ENCODE assay signal across 17 cellular contexts in the genomic region with DNA sequence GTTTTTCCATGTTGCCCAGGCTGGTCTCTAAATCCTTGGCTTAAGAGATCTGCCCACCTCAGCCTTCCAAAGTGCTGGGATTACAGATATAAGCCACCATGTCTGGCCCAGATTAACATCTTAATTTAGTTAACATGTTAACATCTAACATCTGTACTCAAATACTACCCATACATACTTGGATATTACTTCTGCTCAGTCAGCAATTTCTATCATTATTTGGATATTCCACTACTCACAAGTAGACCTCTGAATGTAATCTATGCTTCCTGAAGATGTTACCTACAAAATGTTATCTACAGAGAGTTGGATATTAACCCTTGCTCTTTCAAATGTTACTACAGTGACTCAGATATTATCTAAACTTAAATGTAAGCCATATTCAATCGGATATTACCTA. TPM values are rescaled to one million over a fixed set of nuclear protein-coding genes. Genes with fewer than 3 reads are reported as not detected.
DNase-seq lines count a peak whose midpoint lies in the region; ATAC-seq and TF ChIP-seq lines count a peak whose summit lies in the region.
"Had no signal": no experiment of that assay in that cellular context is flagged by ENCODE, and none has a peak within 500 bp of the region (broad histone marks: within the 10 kb centered on the region; RNA-seq: fewer than 3 reads in every experiment).

No MANE protein-coding gene starts in this region.

- H3K9me3 ChIP-seq in SK-N-SH (no peaks in the 10 kb centered on the region), endodermal cell (ENCODE audit: control insufficient read depth, low read length) (no peaks in the 10 kb centered on the region)

- no peaks in the 10 kb centered on the region for H3K9me3 Mint-ChIP-seq in endodermal cell
- H3K9me3 Mint-ChIP-seq: CD8-positive, alpha-beta T cell; H9 had no signal

- H3K4me1 ChIP-seq in SK-N-SH (ENCODE audit: control insufficient read depth in 1 of 2, insufficient read depth in 2 of 2, low read depth in 1 of 2, low read length in 1 of 2) = peaks cover 0 to 9% of the 10 kb centered on the region in 2 experiments; a peak in 1 of 4 replicates
- peaks cover 20% of the 10 kb centered on the region for H3K4me1 ChIP-seq in endodermal cell (ENCODE audit: control insufficient read depth, insufficient read depth, low read length)
- H3K4me1 ChIP-seq: BLaER1 had no signal

- H3K9ac ChIP-seq in SK-N-SH (no peak overlapping the region), endodermal cell (ENCODE audit: extremely low read depth, low read length, poor library complexity, severe bottlenecking) (no peak overlapping the region)
- H3K9ac ChIP-seq: BLaER1 had no signal

- CTCF ChIA-PET in SK-N-SH (lab: Yijun Ruan, JAX) = no interaction called here

- TF ChIP-seq EP300 in SK-N-SH (IDR thresholded peaks at IDR 0.05; ENCODE audit: borderline replicate concordance in 1 of 2, low read depth in 1 of 2, low read length in 1 of 2) = no peak

- H4K20me1 ChIP-seq in SK-N-SH (ENCODE audit: insufficient read depth) = no peaks in the 10 kb centered on the region
- H4K20me1 ChIP-seq: BLaER1 had no signal

- peaks cover under 1% of the 10 kb centered on the region for H3K36me3 Mint-ChIP-seq in endodermal cell (ENCODE audit: low read depth)
- H3K36me3 Mint-ChIP-seq: CD14-positive monocyte; CD8-positive, alpha-beta T cell had no signal

- H3K4me2 ChIP-seq in SK-N-SH = no peak overlapping the region
- H3K4me2 ChIP-seq: BLaER1 had no signal

- H3K27me3 ChIP-seq in SK-N-SH (ENCODE audit: insufficient read depth) = peaks cover 53% of the 10 kb centered on the region
- H3K27me3 ChIP-seq in endodermal cell (ENCODE audit: control insufficient read depth, insufficient read depth, low read length, poor library complexity, severe bottlenecking) = no peaks in the 10 kb centered on the region
- H3K27me3 ChIP-seq: BLaER1 had no signal

- H3K36me3 ChIP-seq in SK-N-SH (replicated peaks in 1 of 2; ENCODE audit: control insufficient read depth in 1 of 2, insufficient read depth in 2 of 2, low read length in 1 of 2) (no peaks in the 10 kb centered on the region), endodermal cell (ENCODE audit: control insufficient read depth, insufficient read depth, low read length) (peaks cover 57% of the 10 kb centered on the region)
- H3K36me3 ChIP-seq: BLaER1 had no signal

- DNase-seq in SK-N-SH (peak; percentile 0), endodermal cell (no peak), ureter (ENCODE audit: low spot score) (no peak)
- DNase-seq: Calu3; CD8-positive, alpha-beta T cell; DND-41; EL; GOT3; H9 had no signal

- no peak overlapping the region for H3K4me3 ChIP-seq in SK-N-SH (ENCODE audit: low read depth in 2 of 2, low read length in 1 of 2)
- peak overlapping the region; percentile 97 for H3K4me3 ChIP-seq in endodermal cell (ENCODE audit: low read length)
- H3K4me3 ChIP-seq: BLaER1, GM12878 had no signal

- H3K4me3 Mint-ChIP-seq in endodermal cell = no peak overlapping the region
- H3K4me3 Mint-ChIP-seq: CD8-positive, alpha-beta T cell; H9 had no signal

- ATAC-seq in SK-N-SH treated with all-trans-retinoic acid at 6 μM for 48 hours = no peak
- ATAC-seq: CD8-positive, alpha-beta T cell; GM12878 had no signal

- peaks cover 34% of the 10 kb centered on the region for H3K4me1 Mint-ChIP-seq in endodermal cell

- H3K27me3 Mint-ChIP-seq in endodermal cell (ENCODE audit: insufficient read depth) = no peaks in the 10 kb centered on the region

- no peak overlapping the region for H3K27ac Mint-ChIP-seq in endodermal cell
- H3K27ac Mint-ChIP-seq: CD14-positive monocyte; CD8-positive, alpha-beta T cell; H9 had no signal

- TF ChIP-seq CTCF in SK-N-SH (IDR thresholded peaks at IDR 0.05) (no peak), endodermal cell (conservative IDR thresholded peaks at IDR 0.05) (no peak)

- no peaks in the 10 kb centered on the region for H3K79me2 ChIP-seq in SK-N-SH (ENCODE audit: insufficient read depth)

- H2AFZ ChIP-seq in SK-N-SH (ENCODE audit: low read depth) = no peak overlapping the region

- no peaks in the 10 kb centered on the region for H3F3A ChIP-seq in SK-N-SH (replicated peaks; ENCODE audit: insufficient read depth)

- H3K27ac ChIP-seq in SK-N-SH (ENCODE audit: low read depth in 2 of 2, low read length in 1 of 2) (no peak overlapping the region), endodermal cell (ENCODE audit: low read depth, low read length) (no peak overlapping the region)
- H3K27ac ChIP-seq: 22Rv1, BLaER1 had no signal

- POLR2A ChIA-PET in SK-N-SH (lab: Yijun Ruan, JAX) = no interaction called here

- no peak for TF ChIP-seq RAD21 in SK-N-SH (IDR thresholded peaks at IDR 0.05; ENCODE audit: low read length)

- H3K9me2 ChIP-seq in SK-N-SH = no peaks in the 10 kb centered on the region

- 46% methylated on average over 1 of the region's 1 CpG for WGBS in SK-N-SH (ENCODE audit: low lambda C conversion rate)
- WGBS in endodermal cell (ENCODE audit: insufficient coverage in 1 of 2, insufficient read length in 1 of 2), 2 experiments = 96 to 100% methylated on average over 1 of the region's 1 CpG

TF ChIP-seq in SK-N-SH, 30 proteins besides CTCF, POLR2A, EP300 and RAD21 (continues in another document):
- TF ChIP-seq CHD2 (IDR thresholded peaks at IDR 0.05; ENCODE audit: low read length, partially characterized antibody) (no peak), FOXJ3 (CRISPR knock-in tag; IDR thresholded peaks at IDR 0.05) (no peak)
- TF ChIP-seq, protein P1, sequence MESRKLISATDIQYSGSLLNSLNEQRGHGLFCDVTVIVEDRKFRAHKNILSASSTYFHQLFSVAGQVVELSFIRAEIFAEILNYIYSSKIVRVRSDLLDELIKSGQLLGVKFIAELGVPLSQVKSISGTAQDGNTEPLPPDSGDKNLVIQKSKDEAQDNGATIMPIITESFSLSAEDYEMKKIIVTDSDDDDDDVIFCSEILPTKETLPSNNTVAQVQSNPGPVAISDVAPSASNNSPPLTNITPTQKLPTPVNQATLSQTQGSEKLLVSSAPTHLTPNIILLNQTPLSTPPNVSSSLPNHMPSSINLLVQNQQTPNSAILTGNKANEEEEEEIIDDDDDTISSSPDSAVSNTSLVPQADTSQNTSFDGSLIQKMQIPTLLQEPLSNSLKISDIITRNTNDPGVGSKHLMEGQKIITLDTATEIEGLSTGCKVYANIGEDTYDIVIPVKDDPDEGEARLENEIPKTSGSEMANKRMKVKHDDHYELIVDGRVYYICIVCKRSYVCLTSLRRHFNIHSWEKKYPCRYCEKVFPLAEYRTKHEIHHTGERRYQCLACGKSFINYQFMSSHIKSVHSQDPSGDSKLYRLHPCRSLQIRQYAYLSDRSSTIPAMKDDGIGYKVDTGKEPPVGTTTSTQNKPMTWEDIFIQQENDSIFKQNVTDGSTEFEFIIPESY (IDR thresholded peaks at IDR 0.05; ENCODE audit: borderline replicate concordance, low read depth) = no peak

TF ChIP-seq in SK-N-SH treated with all-trans-retinoic acid at 6 μM for 48 hours, 23 proteins besides CTCF, POLR2A, EP300 and RAD21 (continues in another document):
- TF ChIP-seq, protein P2, sequence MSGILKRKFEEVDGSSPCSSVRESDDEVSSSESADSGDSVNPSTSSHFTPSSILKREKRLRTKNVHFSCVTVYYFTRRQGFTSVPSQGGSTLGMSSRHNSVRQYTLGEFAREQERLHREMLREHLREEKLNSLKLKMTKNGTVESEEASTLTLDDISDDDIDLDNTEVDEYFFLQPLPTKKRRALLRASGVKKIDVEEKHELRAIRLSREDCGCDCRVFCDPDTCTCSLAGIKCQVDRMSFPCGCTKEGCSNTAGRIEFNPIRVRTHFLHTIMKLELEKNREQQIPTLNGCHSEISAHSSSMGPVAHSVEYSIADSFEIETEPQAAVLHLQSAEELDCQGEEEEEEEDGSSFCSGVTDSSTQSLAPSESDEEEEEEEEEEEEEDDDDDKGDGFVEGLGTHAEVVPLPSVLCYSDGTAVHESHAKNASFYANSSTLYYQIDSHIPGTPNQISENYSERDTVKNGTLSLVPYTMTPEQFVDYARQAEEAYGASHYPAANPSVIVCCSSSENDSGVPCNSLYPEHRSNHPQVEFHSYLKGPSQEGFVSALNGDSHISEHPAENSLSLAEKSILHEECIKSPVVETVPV (CRISPR knock-in tag; IDR thresholded peaks at IDR 0.05) = no peak
- TF ChIP-seq PPARA (CRISPR knock-in tag; IDR thresholded peaks at IDR 0.05; ENCODE audit: borderline replicate concordance) = no peak
- TF ChIP-seq ZNF8 (CRISPR knock-in tag; IDR thresholded peaks at IDR 0.05) = no peak
- no peak for TF ChIP-seq ZFP30 (CRISPR knock-in tag; IDR thresholded peaks at IDR 0.05)
- no peak for TF ChIP-seq ESRRG (CRISPR knock-in tag; IDR thresholded peaks at IDR 0.05)
- TF ChIP-seq ARNTL (CRISPR knock-in tag; IDR thresholded peaks at IDR 0.05; ENCODE audit: borderline replicate concordance, low read depth) = no peak

RNA-seq across cellular contexts. Expression of a gene that starts 4.0 kb away (rescaled TPM):
- polyA plus RNA-seq in SK-N-SH (2012; rRNA removed) = not detected in 2 replicates
- not detected in 2 replicates for polyA plus RNA-seq in SK-N-SH (2012; cell fraction: cytosol; rRNA removed)
- not detected in 2 replicates for polyA plus RNA-seq in SK-N-SH (2012; cell fraction: nucleus; rRNA removed)
- total RNA-seq in endodermal cell = 100 to 1,000 TPM; 433 to 467 TPM
- 67.8 TPM for polyA plus RNA-seq in endodermal cell (2013, experiment 1 of 2)
- 76.4 TPM for polyA plus RNA-seq in endodermal cell (2013, experiment 2 of 2)
- not detected for total RNA-seq in ureter
- total RNA-seq: A673; Calu3; CD8-positive, alpha-beta T cell; G401; GM12878 had no signal
- polyA plus RNA-seq: AG04450, CD14-positive monocyte, GM12878 had no signal

RNA-seq across cellular contexts. Expression of a gene that starts 24.8 kb away (rescaled TPM):
- polyA plus RNA-seq in SK-N-SH (2012; rRNA removed) = 0.08 and 0.13 TPM in 2 replicates
- 0.10 TPM in 2 replicates for polyA plus RNA-seq in SK-N-SH (2012; cell fraction: cytosol; rRNA removed)
- 0.50 and 0.62 TPM in 2 replicates for polyA plus RNA-seq in SK-N-SH (2012; cell fraction: nucleus; rRNA removed)
- 1 to 10 TPM; 1.7 to 4.3 TPM for total RNA-seq in endodermal cell
- polyA plus RNA-seq in endodermal cell (2013, experiment 1 of 2) = 2.5 TPM
- 1.9 TPM for polyA plus RNA-seq in endodermal cell (2013, experiment 2 of 2)
- 0.26 TPM for total RNA-seq in ureter
- total RNA-seq: A673, Calu3, G401 had no signal
- polyA plus RNA-seq: CD14-positive monocyte had no signal

RNA-seq across cellular contexts. Expression of a gene that starts 29.2 kb away (rescaled TPM):
- polyA plus RNA-seq in SK-N-SH (2012; rRNA removed) = 26.3 and 38.2 TPM in 2 replicates
- 5.3 and 8.6 TPM in 2 replicates for polyA plus RNA-seq in SK-N-SH (2012; cell fraction: cytosol; rRNA removed)
- polyA plus RNA-seq in SK-N-SH (2012; cell fraction: nucleus; rRNA removed) = 141 and 145 TPM in 2 replicates
- total RNA-seq in endodermal cell (10 to 100 TPM; 45.3 to 50.6 TPM), ureter (49.5 TPM)
- 27.8 TPM for polyA plus RNA-seq in endodermal cell (2013, experiment 1 of 2)
- 22.6 TPM for polyA plus RNA-seq in endodermal cell (2013, experiment 2 of 2)

RNA-seq across cellular contexts. Expression of a gene that starts 56.6 kb away (rescaled TPM):
- polyA plus RNA-seq in SK-N-SH (2012; rRNA removed) = 21.5 and 23.5 TPM in 2 replicates
- 8.3 and 18.9 TPM in 2 replicates for polyA plus RNA-seq in SK-N-SH (2012; cell fraction: cytosol; rRNA removed)
- 12.5 and 30.8 TPM in 2 replicates for polyA plus RNA-seq in SK-N-SH (2012; cell fraction: nucleus; rRNA removed)
- total RNA-seq in endodermal cell = 10 to 100 TPM; 42.2 to 70.2 TPM
- polyA plus RNA-seq in endodermal cell (2013, experiment 1 of 2) = 21.8 TPM
- polyA plus RNA-seq in endodermal cell (2013, experiment 2 of 2) = 22.9 TPM
- 39.0 TPM for total RNA-seq in ureter
- total RNA-seq: CD8-positive, alpha-beta T cell had no signal

RNA-seq across cellular contexts. Expression of a gene that starts 58.3 kb away (rescaled TPM):
- not detected in 2 replicates for polyA plus RNA-seq in SK-N-SH (2012; rRNA removed)
- polyA plus RNA-seq in SK-N-SH (2012; cell fraction: cytosol; rRNA removed) = not detected in 2 replicates
- not detected in 2 replicates for polyA plus RNA-seq in SK-N-SH (2012; cell fraction: nucleus; rRNA removed)
- total RNA-seq in endodermal cell (not detected), ureter (not detected)
- polyA plus RNA-seq in endodermal cell (2013, experiment 1 of 2) = not detected
- not detected for polyA plus RNA-seq in endodermal cell (2013, experiment 2 of 2)
- total RNA-seq: A673; Calu3; CD8-positive, alpha-beta T cell; G401; GM12878; H9 had no signal
- polyA plus RNA-seq: AG04450, CD14-positive monocyte had no signal

Comparison
In these comparisons a context has a peak if more than half of its experiments do, and no peak if none do; other contexts are left out.
1. RNA of a gene that starts 4.0 kb away (total RNA-seq): 433 to 467 TPM in endodermal cell; not detected in ureter (single experiment); every median in the first group is over 100 times any median in the second.